8 cellular contexts compared by ENCODE assay signal in the genomic region with DNA sequence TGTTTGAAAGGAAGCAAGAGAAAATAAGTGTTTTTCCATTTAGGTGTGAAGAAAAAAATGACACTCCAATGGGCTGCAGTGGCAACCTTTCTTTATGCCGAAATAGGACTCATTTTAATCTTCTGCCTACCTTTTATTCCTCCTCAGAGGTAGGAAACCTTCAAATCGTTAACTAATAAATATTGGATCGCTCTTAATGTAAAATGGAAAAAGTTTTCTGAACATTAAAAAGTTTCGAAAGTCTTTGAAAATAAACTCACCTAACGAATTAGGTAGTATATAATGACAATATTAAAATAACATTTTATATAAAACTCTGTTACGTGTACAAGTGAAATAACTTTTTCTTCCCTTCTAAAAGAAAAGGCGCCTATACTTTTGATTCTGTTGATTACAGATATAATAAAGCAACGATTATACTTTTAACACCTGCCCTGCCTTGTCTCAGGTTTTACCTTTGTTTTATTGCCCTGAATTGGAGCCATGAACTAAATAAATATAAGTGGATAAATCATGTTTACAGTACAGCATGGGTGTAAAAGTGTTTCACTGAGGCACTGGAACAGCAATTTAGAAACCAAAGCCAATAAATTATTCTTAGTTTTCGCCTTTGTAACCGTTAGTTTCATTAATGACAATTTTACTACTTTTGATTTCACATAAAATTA. TPM values are rescaled to one million over a fixed set of nuclear protein-coding genes. Genes with fewer than 3 reads are reported as not detected.
A peak's percentile ranks its signal among the peaks of the same experiment; 100 is the strongest.
DNase-seq lines count a peak whose midpoint lies in the region; ATAC-seq and TF ChIP-seq lines count a peak whose summit lies in the region.

No MANE protein-coding gene starts in this region.

- peak overlapping the region; percentile 73; the same call in 1 of the 2 replicates for H3K27ac ChIP-seq in HEK293 (ENCODE audit: extremely low read depth, low read depth, low read length)
- H3K27ac ChIP-seq in WERI-Rb-1, result peak overlapping the region; percentile 95
- H3K27ac ChIP-seq in right cardiac atrium (ENCODE audit: low read length), result peak overlapping the region; percentile 95
- peak overlapping the region in 20 of 21 experiments; percentile 83 to 98 (median 93) for H3K27ac ChIP-seq in skin epidermis

- TF ChIP-seq CTCF in HEK293 (tag by site-specific recombination; IDR thresholded peaks at IDR 0.05), result no peak
- TF ChIP-seq CTCF in WERI-Rb-1 (IDR thresholded peaks at IDR 0.05; ENCODE audit: low read depth, low read length), result no peak

- WGBS in right cardiac atrium, result 29% methylated on average over 10 of the region's 10 CpGs

- no peak for ATAC-seq in right cardiac atrium
- no peak for ATAC-seq in HG02884 (IDR thresholded peaks at IDR 0.05; ENCODE audit: unreplicated experiment)
- no peak for ATAC-seq in esophagus mucosa

- DNase-seq in WERI-Rb-1, result no peak
- DNase-seq in right cardiac atrium, result no peak
- no peak for DNase-seq in NCI-H2081 treated with DMSO at 0.1 percent for 48 hours (lab: John Stamatoyannopoulos, UW)
- no peak for DNase-seq in occipital lobe (lab: John Stamatoyannopoulos, UW)

- H3K27me3 ChIP-seq in WERI-Rb-1 (ENCODE audit: insufficient read depth, low read depth, severe bottlenecking), result no peaks in the 10 kb centered on the region
- no peaks in the 10 kb centered on the region for H3K27me3 ChIP-seq in right cardiac atrium (ENCODE audit: control insufficient read depth, insufficient read depth)

- POLR2A ChIA-PET in HEK293 (lab: Yijun Ruan, JAX), result interaction anchor here (0.5 to 2.0 kb wide), 2 partner anchors 17 to 1296 kb away, joined by 3 to 15 read pairs; a partner anchor contains a TSS

- H3K4me1 ChIP-seq in HEK293 (ENCODE audit: control insufficient read depth, insufficient read depth, low read length), result no peaks in the 10 kb centered on the region
- peaks cover 2% of the 10 kb centered on the region for H3K4me1 ChIP-seq in right cardiac atrium (ENCODE audit: control insufficient read depth, insufficient read depth, low read length)

- H3K9me3 ChIP-seq in HEK293 (ENCODE audit: control insufficient read depth, insufficient read depth, low read depth, low read length) (no peaks in the 10 kb centered on the region), WERI-Rb-1 (ENCODE audit: severe bottlenecking) (no peaks in the 10 kb centered on the region), right cardiac atrium (ENCODE audit: control insufficient read depth, low read length) (no peaks in the 10 kb centered on the region)

- H3K36me3 ChIP-seq in HEK293 (ENCODE audit: control insufficient read depth in 2 of 2, insufficient read depth in 1 of 2, low read length in 2 of 2) (peaks cover 0 to 14% of the 10 kb centered on the region in 2 experiments; a peak in 1 of 3 replicates), WERI-Rb-1 (peaks cover 30% of the 10 kb centered on the region)

- intact Hi-C loops in right cardiac atrium (cut with DNase I), result loop anchor here in 1 of 4 donors (5.0 kb wide), 1 partner anchor 104 kb away; no protein-coding TSS in a partner anchor

- H3K4me3 ChIP-seq in HEK293 (ENCODE audit: low read depth, low read length), result peak overlapping the region; percentile 77
- H3K4me3 ChIP-seq in WERI-Rb-1 (ENCODE audit: low read depth, low read length), result peak overlapping the region; percentile 65
- H3K4me3 ChIP-seq in right cardiac atrium (ENCODE audit: low read length), result peak overlapping the region; percentile 82
- peak overlapping the region; percentile 60 to 91 (median 72) for H3K4me3 ChIP-seq in skin epidermis

- CTCF ChIA-PET in HEK293 (lab: Yijun Ruan, JAX), result interaction anchor here (0.6 kb wide), 1 partner anchor 11 kb away, joined by 3 read pairs; no protein-coding TSS in a partner anchor

TF ChIP-seq in HEK293, 187 proteins besides CTCF, POLR2A, EP300 and RAD21:
- TF ChIP-seq ZBTB7A (tag by site-specific recombination; IDR thresholded peaks at IDR 0.05; ENCODE audit: low read depth) (no peak), ZNF501 (tag by site-specific recombination; IDR thresholded peaks at IDR 0.05) (0 out of 2 replicates have a peak, but pooled peaks have one; percentile 46), ZNF157 (tag by site-specific recombination; IDR thresholded peaks at IDR 0.05) (no peak), ZXDB (tag by site-specific recombination; IDR thresholded peaks at IDR 0.05) (0 out of 2 replicates have a peak, but pooled peaks have one; percentile 27), PRDM1 (tag by site-specific recombination; IDR thresholded peaks at IDR 0.05) (peak; percentile 21; the same call in 1 of the 2 replicates), ZFP37 (tag by site-specific recombination; IDR thresholded peaks at IDR 0.05) (0 out of 2 replicates have a peak, but pooled peaks have one; percentile 27), ZNF341 (tag by site-specific recombination; IDR thresholded peaks at IDR 0.05; ENCODE audit: low read depth) (peak; percentile 5), ZNF558 (tag by site-specific recombination; IDR thresholded peaks at IDR 0.05) (no peak), ZEB2 (tag by site-specific recombination; IDR thresholded peaks at IDR 0.05) (peak; percentile 11)
- TF ChIP-seq, protein P1, sequence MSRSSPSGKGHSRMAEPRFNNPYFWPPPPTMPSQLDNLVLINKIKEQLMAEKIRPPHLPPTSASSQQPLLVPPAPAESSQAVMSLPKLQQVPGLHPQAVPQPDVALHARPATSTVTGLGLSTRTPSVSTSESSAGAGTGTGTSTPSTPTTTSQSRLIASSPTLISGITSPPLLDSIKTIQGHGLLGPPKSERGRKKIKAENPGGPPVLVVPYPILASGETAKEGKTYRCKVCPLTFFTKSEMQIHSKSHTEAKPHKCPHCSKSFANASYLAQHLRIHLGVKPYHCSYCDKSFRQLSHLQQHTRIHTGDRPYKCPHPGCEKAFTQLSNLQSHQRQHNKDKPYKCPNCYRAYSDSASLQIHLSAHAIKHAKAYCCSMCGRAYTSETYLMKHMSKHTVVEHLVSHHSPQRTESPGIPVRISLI (tag by site-specific recombination; IDR thresholded peaks at IDR 0.05), result peak; percentile 33; the same call in 1 of the 2 replicates
- TF ChIP-seq, protein P2, sequence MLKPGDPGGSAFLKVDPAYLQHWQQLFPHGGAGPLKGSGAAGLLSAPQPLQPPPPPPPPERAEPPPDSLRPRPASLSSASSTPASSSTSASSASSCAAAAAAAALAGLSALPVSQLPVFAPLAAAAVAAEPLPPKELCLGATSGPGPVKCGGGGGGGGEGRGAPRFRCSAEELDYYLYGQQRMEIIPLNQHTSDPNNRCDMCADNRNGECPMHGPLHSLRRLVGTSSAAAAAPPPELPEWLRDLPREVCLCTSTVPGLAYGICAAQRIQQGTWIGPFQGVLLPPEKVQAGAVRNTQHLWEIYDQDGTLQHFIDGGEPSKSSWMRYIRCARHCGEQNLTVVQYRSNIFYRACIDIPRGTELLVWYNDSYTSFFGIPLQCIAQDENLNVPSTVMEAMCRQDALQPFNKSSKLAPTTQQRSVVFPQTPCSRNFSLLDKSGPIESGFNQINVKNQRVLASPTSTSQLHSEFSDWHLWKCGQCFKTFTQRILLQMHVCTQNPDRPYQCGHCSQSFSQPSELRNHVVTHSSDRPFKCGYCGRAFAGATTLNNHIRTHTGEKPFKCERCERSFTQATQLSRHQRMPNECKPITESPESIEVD (tag by site-specific recombination; IDR thresholded peaks at IDR 0.05), result 0 out of 2 replicates have a peak, but pooled peaks have one; percentile 25

RNA-seq across cellular contexts. Expression of a gene that starts 0.8 kb away (rescaled TPM):
- total RNA-seq in right cardiac atrium, result 100 to 1,000 TPM in 2 of 4 donors, 10 to 100 TPM in 2; 91.8 to 107 (median 103) TPM
- polyA plus RNA-seq in right cardiac atrium, result 53.8 TPM
- total RNA-seq in occipital lobe, result 66.9 TPM
- total RNA-seq in esophagus mucosa, result 42.9 TPM

RNA-seq across cellular contexts. Expression of a gene that starts 17.1 kb away (rescaled TPM):
- 1 to 10 TPM; 6.8 to 8.4 (median 7.9) TPM for total RNA-seq in right cardiac atrium
- polyA plus RNA-seq in right cardiac atrium, result 6.1 TPM
- total RNA-seq in occipital lobe, result 17.9 TPM
- total RNA-seq in esophagus mucosa, result 7.3 TPM

RNA-seq across cellular contexts. Expression of a gene that starts 17.1 kb away (rescaled TPM):
- total RNA-seq in right cardiac atrium (10 to 100 TPM; 40.6 to 59.2 (median 46.7) TPM), occipital lobe (46.2 TPM), esophagus mucosa (20.9 TPM)
- 18.5 TPM for polyA plus RNA-seq in right cardiac atrium
